8 cellular contexts compared by ENCODE assay signal in genomic region chr1:224357626-224358124, GRCh38. TPM values are rescaled to one million over a fixed set of nuclear protein-coding genes. Genes with fewer than 3 reads are reported as not detected.
DNase-seq lines count a peak whose midpoint lies in the region; ATAC-seq, FAIRE-seq and TF ChIP-seq lines count a peak whose summit lies in the region.

No MANE protein-coding gene starts in this region.

- peak overlapping the region; percentile 72 for H3K27ac ChIP-seq in CD4-positive, alpha-beta T cell (ENCODE audit: low read depth, low read length)

- intact Hi-C loops in CD4-positive, alpha-beta T cell (cut with DNase I, micrococcal nuclease): loop anchor here (1.0 to 10.0 kb wide), 5 partner anchors 25 to 513 kb away; partner anchors contain the start of gene TP53BP2 (in 1 of the 2)
- intact Hi-C loops in lower leg skin (cut with DNase I; ENCODE audit: low total_unique reads): no loop called here

- H3K27me3 Mint-ChIP-seq in CD4-positive, alpha-beta T cell: no peaks in the 10 kb centered on the region

- POLR2A ChIA-PET in CD4-positive, alpha-beta T cell (lab: Charles Lee): interaction anchor here (0.8 to 2.0 kb wide), 10 partner anchors 10 to 175 kb away, joined by 3 to 9 read pairs (median 5); partner anchors contain the start of genes DEGS1, NVL and WDR26

- no peak for DNase-seq in CD4-positive, alpha-beta T cell
- peak; percentile 42 to 61 for DNase-seq in Kasumi-1 (lab: John Stamatoyannopoulos, UW)
- no peak for DNase-seq in astrocyte of the cerebellum (ENCODE audit: low read depth)
- no peak for DNase-seq in lower leg skin (ENCODE audit: low spot score in 2 of 2)
- DNase-seq in urothelium cell line (ENCODE audit: low spot score): peak; percentile 11
- DNase-seq in activated CD8-positive, alpha-beta memory T cell treated with anti-CD3 and anti-CD28 coated beads, Interleukin-2, amount 50 U/mL, for 48 hours: no peak

- TF ChIP-seq CTCF in CD4-positive, alpha-beta T cell (IDR thresholded peaks at IDR 0.05): no peak
- TF ChIP-seq CTCF in astrocyte of the cerebellum (IDR thresholded peaks at IDR 0.05; ENCODE audit: low read depth, low read length, missing control alignments) (no peak), lower leg skin (IDR thresholded peaks at IDR 0.05) (no peak)

- no peaks in the 10 kb centered on the region for H3K9me3 Mint-ChIP-seq in CD4-positive, alpha-beta T cell

- no peak for TF ChIP-seq POLR2A in lower leg skin (IDR thresholded peaks at IDR 0.05)

- peaks cover 52% of the 10 kb centered on the region for H3K4me1 Mint-ChIP-seq in CD4-positive, alpha-beta T cell (ENCODE audit: low read depth)

- no peak for FAIRE-seq in urothelium cell line (lab: Jason Lieb, UNC)

- CTCF ChIA-PET in CD4-positive, alpha-beta T cell (lab: Charles Lee): interaction anchor here (1.0 kb wide), 1 partner anchor 24 kb away, joined by 3 read pairs; no protein-coding TSS in a partner anchor

- peak overlapping the region; percentile 85 for H3K4me3 ChIP-seq in astrocyte of the cerebellum (ENCODE audit: low read depth, low read length)
- peak overlapping the region; percentile 69 for H3K4me3 ChIP-seq in lower leg skin (ENCODE audit: low read depth, poor library complexity, severe bottlenecking)

- ATAC-seq in CD4-positive, alpha-beta T cell (ENCODE audit: poor library complexity): no peak
- no peak for ATAC-seq in HG02678 (IDR thresholded peaks at IDR 0.05; ENCODE audit: unreplicated experiment)
- ATAC-seq in HG03280 (IDR thresholded peaks at IDR 0.05; ENCODE audit: unreplicated experiment): no peak

- in situ Hi-C loops in astrocyte of the cerebellum (cut with HindIII; ENCODE audit: low sequenced_read_pairs): no loop called here

- H3K4me3 Mint-ChIP-seq in CD4-positive, alpha-beta T cell: peak overlapping the region; percentile 90

- no peaks in the 10 kb centered on the region for H3K9me3 ChIP-seq in CD4-positive, alpha-beta T cell (ENCODE audit: control insufficient read depth, low read length)

- H3K36me3 Mint-ChIP-seq in CD4-positive, alpha-beta T cell (ENCODE audit: low read depth): peaks cover 26% of the 10 kb centered on the region

- peak overlapping the region; percentile 80 for H3K27ac Mint-ChIP-seq in CD4-positive, alpha-beta T cell

- no peaks in the 10 kb centered on the region for H3K27me3 ChIP-seq in CD4-positive, alpha-beta T cell (ENCODE audit: control insufficient read depth, insufficient read depth, low read length)

- 8 to 15% methylated on average over 9 of the region's 9 CpGs for WGBS in lower leg skin, 2 donors

RNA-seq across cellular contexts. Expression of gene CNIH4, which starts 1.0 kb away (rescaled TPM):
- total RNA-seq in CD4-positive, alpha-beta T cell: 10 to 100 TPM; 31.2 to 33.6 TPM
- total RNA-seq in lower leg skin: 10 to 100 TPM; 24.0 to 44.8 (median 37.0) TPM

RNA-seq across cellular contexts. Expression of gene NVL, which starts 27.7 kb away (rescaled TPM):
- total RNA-seq in CD4-positive, alpha-beta T cell: 10 to 100 TPM; 14.9 to 18.5 TPM
- 10 to 100 TPM; 24.4 to 43.1 (median 32.1) TPM for total RNA-seq in lower leg skin

Comparison
In these comparisons a context has a peak if more than half of its experiments do, and no peak if none do; other contexts are left out.
1. DNase-seq: peak in Kasumi-1 (2 of 2) and urothelium cell line (single experiment); none in CD4-positive, alpha-beta T cell (0 of 10), astrocyte of the cerebellum (single experiment), lower leg skin (0 of 2) and activated CD8-positive, alpha-beta memory T cell treated with anti-CD3 and anti-CD28 coated beads, Interleukin-2, amount 50 U/mL, for 48 hours (single experiment).